In the genomic region with DNA sequence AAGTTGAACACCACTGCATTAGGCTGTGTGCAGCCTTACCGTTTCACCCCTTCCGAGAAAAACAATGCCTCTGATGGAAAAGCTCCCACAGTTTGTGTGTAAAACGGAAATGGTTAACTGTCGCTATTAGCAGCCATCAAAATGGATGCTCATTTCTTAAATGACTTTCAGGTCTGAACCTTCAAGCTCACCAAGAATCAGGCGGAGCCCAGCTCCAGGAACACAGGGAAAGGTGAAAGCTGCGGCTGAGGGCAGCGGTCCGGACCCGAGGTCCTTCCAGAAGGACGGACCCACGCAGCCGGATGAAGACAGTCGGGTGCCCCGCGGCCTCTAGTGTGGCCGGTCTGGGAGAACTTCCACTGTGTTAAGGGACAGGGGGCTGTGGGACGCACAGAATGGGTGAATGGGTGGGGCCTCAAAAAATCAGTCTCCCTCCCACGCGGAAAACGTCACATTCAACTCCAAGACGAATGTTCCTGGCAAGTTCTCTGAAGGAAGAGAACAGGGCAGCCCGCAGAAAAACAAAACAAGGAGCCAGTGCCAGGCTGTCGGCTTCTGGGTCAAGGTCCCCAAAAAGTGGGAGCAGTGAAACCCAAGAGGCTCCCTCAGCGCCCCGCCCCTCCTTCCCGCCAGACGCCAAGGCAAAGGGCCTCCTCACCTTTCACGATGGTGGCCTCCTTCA, we compare ENCODE assay signal across 11 cellular contexts. TPM values are rescaled to one million over a fixed set of nuclear protein-coding genes. Genes with fewer than 3 reads are reported as not detected.
DNase-seq lines count a peak whose midpoint lies in the region; ATAC-seq, FAIRE-seq and TF ChIP-seq lines count a peak whose summit lies in the region.
"Had no signal": no experiment of that assay in that cellular context is flagged by ENCODE, and none has a peak within 500 bp of the region (broad histone marks: within the 10 kb centered on the region; RNA-seq: fewer than 3 reads in every experiment).

No MANE protein-coding gene starts in this region.

- peaks cover 29% of the 10 kb centered on the region for H4K20me1 ChIP-seq in SK-N-SH (ENCODE audit: insufficient read depth)

- H3F3A ChIP-seq in SK-N-SH (replicated peaks; ENCODE audit: insufficient read depth), result peaks cover 23% of the 10 kb centered on the region

- H3K9me2 ChIP-seq in SK-N-SH, result no peaks in the 10 kb centered on the region

- H2AFZ ChIP-seq in SK-N-SH (ENCODE audit: low read depth), result peak overlapping the region; percentile 24; the same call in 1 of the 2 replicates

- peaks cover 8% of the 10 kb centered on the region for H3K27me3 Mint-ChIP-seq in brain

- WGBS in SK-N-SH (ENCODE audit: low lambda C conversion rate), result under 1% methylated on average over 28 of the region's 28 CpGs
- 38 to 48% methylated on average over 28 of the region's 28 CpGs for WGBS in lower leg skin, 2 donors
- 63 to 75% methylated on average over 28 of the region's 28 CpGs for WGBS in thyroid gland, 2 donors

- H3K4me3 ChIP-seq in SK-N-SH (ENCODE audit: low read depth in 2 of 2, low read length in 1 of 2) (peak overlapping the region; percentile 73 to 84), lower leg skin (ENCODE audit: low read depth, poor library complexity, severe bottlenecking) (peak overlapping the region; percentile 20), thyroid gland (replicated peaks in 1 of 3) (peak overlapping the region; percentile 14 to 34 (median 27))
- H3K4me3 ChIP-seq: SJSA1 had no signal

- DNase-seq in SK-N-SH (peak; percentile 32), lower leg skin (ENCODE audit: low spot score in 2 of 2) (peak; percentile 31 to 82), thyroid gland (peak; percentile 30 to 47), foreskin melanocyte (no peak), GM12892 (ENCODE audit: insufficient read length) (no peak)
- DNase-seq in activated CD4-positive, alpha-beta T cell treated with anti-CD3 and anti-CD28 coated beads for 1 hour, result no peak
- DNase-seq: DMS 273 treated with DMSO at 0.1 percent for 48 hours had no signal

- CTCF ChIA-PET in SK-N-SH (lab: Yijun Ruan, JAX), result interaction anchor here (0.8 to 5.4 kb wide), 8 partner anchors 8 to 821 kb away, joined by 3 to 31 read pairs (median 10); no protein-coding TSS in a partner anchor

- TF ChIP-seq POLR2A in lower leg skin (IDR thresholded peaks at IDR 0.05) (no peak), thyroid gland (IDR thresholded peaks at IDR 0.05) (no peak), GM12892 (IDR thresholded peaks at IDR 0.05; ENCODE audit: low read depth, low read length) (no peak)

- peak overlapping the region; percentile 64 to 96 for H3K27ac ChIP-seq in SK-N-SH (ENCODE audit: low read depth in 2 of 2, low read length in 1 of 2)
- peak overlapping the region in 1 of 3 donors; percentile 3 for H3K27ac ChIP-seq in thyroid gland
- H3K27ac ChIP-seq: SJSA1 had no signal

- H3K4me2 ChIP-seq in SK-N-SH, result peak overlapping the region; percentile 92

- H3K4me1 Mint-ChIP-seq in brain, result peaks cover 53% of the 10 kb centered on the region

- no peak for FAIRE-seq in GM12892 (lab: Jason Lieb, UNC)
- FAIRE-seq: endometrium had no signal

- H3K36me3 ChIP-seq in SK-N-SH (replicated peaks in 1 of 2; ENCODE audit: control insufficient read depth in 1 of 2, insufficient read depth in 2 of 2, low read length in 1 of 2), result peaks cover 0 to 58% of the 10 kb centered on the region in 2 experiments
- peaks cover 18 to 28% of the 10 kb centered on the region in 2 donors for H3K36me3 ChIP-seq in thyroid gland

- no peak for TF ChIP-seq RAD21 in SK-N-SH (IDR thresholded peaks at IDR 0.05; ENCODE audit: low read length)

- POLR2A ChIA-PET in SK-N-SH (lab: Yijun Ruan, JAX), result interaction anchor here (0.6 to 3.6 kb wide), 8 partner anchors 30 to 448 kb away, joined by 3 to 21 read pairs (median 4); no protein-coding TSS in a partner anchor

- TF ChIP-seq EP300 in SK-N-SH (IDR thresholded peaks at IDR 0.05; ENCODE audit: borderline replicate concordance in 1 of 2, low read depth in 1 of 2, low read length in 1 of 2), result no peak

- ATAC-seq in SK-N-SH treated with all-trans-retinoic acid at 6 μM for 48 hours, result no peak; the same call in 1 of the 3 replicates

- H3K9me3 Mint-ChIP-seq in brain, result peaks cover 0 to 8% (median 3%) of the 10 kb centered on the region in 5 experiments

- peaks cover 84% of the 10 kb centered on the region for H3K79me2 ChIP-seq in SK-N-SH (ENCODE audit: insufficient read depth)

- H3K4me1 ChIP-seq in SK-N-SH (ENCODE audit: control insufficient read depth in 1 of 2, insufficient read depth in 2 of 2, low read depth in 1 of 2, low read length in 1 of 2) (peaks cover 4 to 12% of the 10 kb centered on the region in 2 experiments; a peak in 3 of 4 replicates), thyroid gland (peaks cover 38 to 63% of the 10 kb centered on the region in 2 donors)

- intact Hi-C loops in lower leg skin (cut with DNase I; ENCODE audit: low total_unique reads), result loop anchor here (10.0 kb wide), 1 partner anchor 637 kb away; no protein-coding TSS in a partner anchor
- intact Hi-C loops in thyroid gland (cut with DNase I), result loop anchor here (5.0 to 10.0 kb wide), 3 partner anchors 326 to 817 kb away; no protein-coding TSS in a partner anchor

- H3K9me3 ChIP-seq in SK-N-SH (no peaks in the 10 kb centered on the region), thyroid gland (no peaks in the 10 kb centered on the region)

- no peaks in the 10 kb centered on the region for H3K27me3 ChIP-seq in SK-N-SH (ENCODE audit: insufficient read depth)
- no peaks in the 10 kb centered on the region for H3K27me3 ChIP-seq in thyroid gland

- H3K4me3 Mint-ChIP-seq in brain, result peak overlapping the region; percentile 84 to 99 (median 90)

- TF ChIP-seq CTCF in SK-N-SH (IDR thresholded peaks at IDR 0.05) (no peak), brain (conservative IDR thresholded peaks at IDR 0.05) (no peak), lower leg skin (IDR thresholded peaks at IDR 0.05) (no peak), thyroid gland (IDR thresholded peaks at IDR 0.05) (no peak)

- H3K9ac ChIP-seq in SK-N-SH, result peak overlapping the region; percentile 65

- H3K27ac Mint-ChIP-seq in brain, result peak overlapping the region; percentile 13 to 99 (median 79)

- peaks cover 54% of the 10 kb centered on the region for H3K36me3 Mint-ChIP-seq in brain

TF ChIP-seq in SK-N-SH, 30 proteins besides CTCF, POLR2A, EP300 and RAD21:
- TF ChIP-seq FOXM1 (IDR thresholded peaks at IDR 0.05; ENCODE audit: low read depth) (no peak), TEAD4 (IDR thresholded peaks at IDR 0.05; ENCODE audit: borderline replicate concordance, insufficient read depth) (no peak), POLR2AphosphoS5 (IDR thresholded peaks at IDR 0.05; ENCODE audit: low read depth, low read length) (peak; percentile 11), RXRA (IDR thresholded peaks at IDR 0.05; ENCODE audit: borderline replicate concordance, low read depth) (no peak), GABPA (IDR thresholded peaks at IDR 0.05; ENCODE audit: low read depth) (no peak), TAF1 (IDR thresholded peaks at IDR 0.05; ENCODE audit: borderline replicate concordance, low read depth, low read length) (peak; percentile 0; the same call in 1 of the 2 replicates), CHD2 (IDR thresholded peaks at IDR 0.05; ENCODE audit: low read length, partially characterized antibody) (no peak)
- TF ChIP-seq, protein P1, sequence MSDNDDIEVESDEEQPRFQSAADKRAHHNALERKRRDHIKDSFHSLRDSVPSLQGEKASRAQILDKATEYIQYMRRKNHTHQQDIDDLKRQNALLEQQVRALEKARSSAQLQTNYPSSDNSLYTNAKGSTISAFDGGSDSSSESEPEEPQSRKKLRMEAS (IDR thresholded peaks at IDR 0.05; ENCODE audit: low read depth), result no peak
TF ChIP-seq in SK-N-SH: peak in this region for 2.

TF ChIP-seq in SK-N-SH treated with all-trans-retinoic acid at 6 μM for 48 hours, 23 proteins besides CTCF, POLR2A, EP300 and RAD21:
- TF ChIP-seq CREB5 (CRISPR knock-in tag; IDR thresholded peaks at IDR 0.05; ENCODE audit: low read depth) (no peak), OSR1 (CRISPR knock-in tag; IDR thresholded peaks at IDR 0.05) (no peak), ZNF70 (CRISPR knock-in tag; IDR thresholded peaks at IDR 0.05) (no peak), ZFP3 (CRISPR knock-in tag; IDR thresholded peaks at IDR 0.05) (no peak), ZNF8 (CRISPR knock-in tag; IDR thresholded peaks at IDR 0.05) (no peak), POU6F1 (CRISPR knock-in tag; IDR thresholded peaks at IDR 0.05; ENCODE audit: borderline replicate concordance, low read depth) (no peak), ZC3H10 (CRISPR knock-in tag; IDR thresholded peaks at IDR 0.05) (no peak), ARNTL (CRISPR knock-in tag; IDR thresholded peaks at IDR 0.05; ENCODE audit: borderline replicate concordance, low read depth) (no peak)

RNA-seq across cellular contexts. Expression of gene IRS2, which starts 4.9 kb away (rescaled TPM):
- 5.2 and 7.0 TPM in 2 replicates for polyA plus RNA-seq in SK-N-SH (2012; rRNA removed)
- polyA plus RNA-seq in SK-N-SH (2012; cell fraction: cytosol; rRNA removed), result 10.6 and 11.1 TPM in 2 replicates
- polyA plus RNA-seq in SK-N-SH (2012; cell fraction: nucleus; rRNA removed), result 9.2 and 9.9 TPM in 2 replicates
- 33.7 TPM for polyA plus RNA-seq in brain (ENCODE audit: insufficient read depth, low read depth, low replicate concordance)
- total RNA-seq in lower leg skin, result 100 to 1,000 TPM in 1 of 4 donors, 10 to 100 TPM in 3; 52.6 to 114 (median 56.1) TPM
- 10 to 100 TPM; 12.9 to 29.1 (median 17.6) TPM for total RNA-seq in thyroid gland
- 0.17 TPM for polyA plus RNA-seq in GM12892 (2012; ENCODE audit: missing spikeins)

Comparison
In these comparisons a context has a peak if more than half of its experiments do, and no peak if none do; other contexts are left out.
1. DNase-seq: peak in SK-N-SH (single experiment), lower leg skin (2 of 2) and thyroid gland (2 of 2); none in foreskin melanocyte (single experiment), GM12892 (single experiment) and activated CD4-positive, alpha-beta T cell treated with anti-CD3 and anti-CD28 coated beads for 1 hour (single experiment).
2. H3K4me3 ChIP-seq: peak in every context shown above with its lines; median percentile 78 in SK-N-SH; 27 in thyroid gland; 20 in lower leg skin.